8 cellular contexts compared by ENCODE assay signal in genomic region chr1:40980453-40981121, GRCh38. TPM values are rescaled to one million over a fixed set of nuclear protein-coding genes. Genes with fewer than 3 reads are reported as not detected.
DNase-seq lines count a peak whose midpoint lies in the region; ATAC-seq and TF ChIP-seq lines count a peak whose summit lies in the region.

No MANE protein-coding gene starts in this region.

- TF ChIP-seq CTCF in AG09309 (IDR thresholded peaks at IDR 0.05; ENCODE audit: control insufficient read depth, insufficient read depth, low read depth, low read length, missing control alignments), result no peak
- no peak for TF ChIP-seq CTCF in NB4 (IDR thresholded peaks at IDR 0.05; ENCODE audit: low read depth, low read length)
- peak in 1 of 56 donors; percentile 7 for TF ChIP-seq CTCF in dorsolateral prefrontal cortex (IDR thresholded peaks at IDR 0.05 in 54 of 56, conservative IDR thresholded peaks at IDR 0.05 in 2 of 56; ENCODE audit: low read depth in 1 of 56, partially characterized antibody in 56 of 56)

- H3K4me1 Mint-ChIP-seq in stimulated activated memory B cell treated with anti-CD40 and anti-IgM and Interleukin-4, amounts not matched to agents 10 μg/mL and 1 μg/mL and 100 μg/mL, for 72 hours, result peaks cover 27% of the 10 kb centered on the region

- H3K27ac Mint-ChIP-seq in stimulated activated memory B cell treated with anti-CD40 and anti-IgM and Interleukin-4, amounts not matched to agents 10 μg/mL and 1 μg/mL and 100 μg/mL, for 72 hours, result peak overlapping the region; percentile 82

- H3K36me3 ChIP-seq in mucosa of rectum (ENCODE audit: control insufficient read depth in 2 of 2, insufficient read depth in 2 of 2, low read length in 2 of 2), result peaks cover 0 to 7% of the 10 kb centered on the region in 2 donors

- H3K27ac ChIP-seq in dorsolateral prefrontal cortex, result peak overlapping the region in 55 of 59 donors; percentile 23 to 99 (median 94)
- H3K27ac ChIP-seq in mucosa of rectum (ENCODE audit: low read depth in 2 of 2, low read length in 2 of 2), result peak overlapping the region; percentile 29 to 61

- no peaks in the 10 kb centered on the region for H3K27me3 Mint-ChIP-seq in stimulated activated memory B cell treated with anti-CD40 and anti-IgM and Interleukin-4, amounts not matched to agents 10 μg/mL and 1 μg/mL and 100 μg/mL, for 72 hours

- intact Hi-C loops in dorsolateral prefrontal cortex (cut with DNase I), result loop anchor here in 1 of 2 donors (10.0 kb wide), 1 partner anchor 124 kb away; no protein-coding TSS in a partner anchor

- peak overlapping the region; percentile 84 for H3K4me3 Mint-ChIP-seq in stimulated activated memory B cell treated with anti-CD40 and anti-IgM and Interleukin-4, amounts not matched to agents 10 μg/mL and 1 μg/mL and 100 μg/mL, for 72 hours

- ATAC-seq in stimulated activated memory B cell treated with anti-CD40 and anti-IgM and Interleukin-4, amounts not matched to agents 10 μg/mL and 1 μg/mL and 100 μg/mL, for 72 hours, result peak; percentile 18
- no peak for ATAC-seq in HG03039 (IDR thresholded peaks at IDR 0.05; ENCODE audit: unreplicated experiment)

- no peak for TF ChIP-seq POLR2A in NB4 (IDR thresholded peaks at IDR 0.05; ENCODE audit: extremely low read depth, insufficient read length)

- no peak for DNase-seq in AG09309 (ENCODE audit: low read depth)
- peak; percentile 37 for DNase-seq in GM19240 (ENCODE audit: insufficient read length, low spot score)
- peak; percentile 63 for DNase-seq in NB4 (ENCODE audit: low read depth)
- DNase-seq in activated CD4-positive, alpha-beta T cell treated with anti-CD3 and anti-CD28 coated beads for 48 hours, result peak; percentile 77
- DNase-seq in dorsolateral prefrontal cortex, result peak in 4 of 10 donors; percentile 16 to 48 (median 25)

- H3K9me3 ChIP-seq in mucosa of rectum (ENCODE audit: control insufficient read depth in 2 of 2, low read length in 2 of 2), result no peaks in the 10 kb centered on the region

- peaks cover 12 to 13% of the 10 kb centered on the region in 2 donors for H3K4me1 ChIP-seq in mucosa of rectum (ENCODE audit: control insufficient read depth in 2 of 2, insufficient read depth in 2 of 2, low read length in 2 of 2)

- peak overlapping the region; percentile 76 for H3K4me3 ChIP-seq in AG09309 (ENCODE audit: control insufficient read depth, low read depth, low read length)
- peak overlapping the region; percentile 98 for H3K4me3 ChIP-seq in NB4 (ENCODE audit: low read depth, low read length)
- peak overlapping the region; percentile 43 to 94 (median 78) for H3K4me3 ChIP-seq in dorsolateral prefrontal cortex
- peak overlapping the region; percentile 78 to 93 for H3K4me3 ChIP-seq in mucosa of rectum (ENCODE audit: low read length in 2 of 2)

- H3K27me3 ChIP-seq in dorsolateral prefrontal cortex (no peaks in the 10 kb centered on the region), mucosa of rectum (ENCODE audit: control insufficient read depth in 2 of 2, insufficient read depth in 2 of 2, low read length in 2 of 2) (no peaks in the 10 kb centered on the region)

- H3K9ac ChIP-seq in mucosa of rectum (ENCODE audit: low read depth in 1 of 2, low read length in 2 of 2), result peak overlapping the region; percentile 56 to 61

- peaks cover 11% of the 10 kb centered on the region for H3K36me3 Mint-ChIP-seq in stimulated activated memory B cell treated with anti-CD40 and anti-IgM and Interleukin-4, amounts not matched to agents 10 μg/mL and 1 μg/mL and 100 μg/mL, for 72 hours

- no peaks in the 10 kb centered on the region for H3K9me3 Mint-ChIP-seq in stimulated activated memory B cell treated with anti-CD40 and anti-IgM and Interleukin-4, amounts not matched to agents 10 μg/mL and 1 μg/mL and 100 μg/mL, for 72 hours

RNA-seq across cellular contexts. Expression of gene CTPS1, which starts 1.1 kb away (rescaled TPM):
- 10 to 100 TPM; 15.1 to 36.8 (median 22.8) TPM for total RNA-seq in dorsolateral prefrontal cortex

RNA-seq across cellular contexts. Expression of gene SLFNL1, which starts 40.9 kb away (rescaled TPM):
- total RNA-seq in dorsolateral prefrontal cortex, result 1 to 10 TPM in 73 of 120 experiments, under 1 TPM in 47; 0.26 to 5.1 (median 1.2) TPM
